31 cellular contexts compared by ENCODE assay signal in the genomic region with DNA sequence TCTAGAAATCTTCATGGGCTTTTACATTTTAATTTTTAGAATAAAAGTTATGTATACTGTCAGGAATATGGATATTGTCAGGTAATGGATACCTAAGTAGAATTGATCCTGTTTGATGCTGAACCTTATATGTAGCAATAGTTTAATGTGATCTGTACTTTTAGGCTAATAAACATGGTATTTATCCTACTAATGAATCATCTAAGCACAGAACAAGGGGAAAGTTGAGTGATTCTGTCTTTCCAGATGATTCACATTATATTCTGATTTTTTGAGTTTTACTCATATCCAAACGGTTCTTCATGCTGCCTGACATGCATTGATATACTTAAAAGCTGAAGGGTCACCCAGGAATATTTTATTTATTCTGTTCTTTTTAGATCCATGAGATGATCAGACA. TPM values are rescaled to one million over a fixed set of nuclear protein-coding genes. Genes with fewer than 3 reads are reported as not detected.
"Had no signal": no experiment of that assay in that cellular context is flagged by ENCODE, and none has a peak within 500 bp of the region (broad histone marks: within the 10 kb centered on the region; RNA-seq: fewer than 3 reads in every experiment).

No MANE protein-coding gene starts in this region.

- H3K27me3 ChIP-seq: esophagus muscularis mucosa, heart right ventricle, suprapubic skin, tibial nerve had no signal

- H3K9ac ChIP-seq: parathyroid adenoma had no signal

- H3K36me3 ChIP-seq: esophagus muscularis mucosa, lower lobe of right lung, tibial nerve had no signal

- DNase-seq: activated CD4-positive, alpha-beta T cell treated with anti-CD3 and anti-CD28 coated beads for 4 hours; activated CD8-positive, alpha-beta T cell treated with anti-CD3 and anti-CD28 coated beads for 36 hours; activated gamma-delta T cell treated with Interleukin-2 at 50 U/mL for 16 hours; aorta; caudate nucleus; effector memory CD8-positive, alpha-beta T cell; heart right ventricle; kidney; lower lobe of right lung; mesendoderm; naive B cell; nucleus accumbens; stimulated activated CD4-positive, alpha-beta T cell treated with anti-CD3 and anti-CD28 coated beads, Interleukin-4, amount 100 ng/mL, for 24 hours; T-helper 9 cell had no signal

- H3K4me3 ChIP-seq: esophagus muscularis mucosa, heart right ventricle, lower lobe of right lung, suprapubic skin, tibial nerve had no signal

- ATAC-seq: activated CD8-positive, alpha-beta T cell treated with anti-CD3 and anti-CD28 coated beads for 36 hours; effector memory CD8-positive, alpha-beta T cell; heart right ventricle; left lobe of liver; lower lobe of right lung; right cardiac atrium had no signal

- H3K9me3 ChIP-seq: esophagus muscularis mucosa, heart right ventricle, lower lobe of right lung, suprapubic skin, tibial nerve had no signal

- H3K36me3 Mint-ChIP-seq: brain, naive B cell had no signal

- H3K27ac Mint-ChIP-seq: activated CD8-positive, alpha-beta T cell treated with anti-CD3 and anti-CD28 coated beads for 36 hours; activated naive CD4-positive, alpha-beta T cell treated with anti-CD3 and anti-CD28 coated beads, Interleukin-2, amount 50 U/mL, for 24 hours; activated T-helper 1 cell treated with anti-CD3 and anti-CD28 coated beads, Interleukin-12 subunit alpha, Interleukin-12 subunit beta, Interleukin-2, Interleukin-4 antibody, amounts not matched to agents 30 ng/mL and 10 ng/mL and 1 ng/mL, durations not matched to agents 14 hours and 24 hours and 36 hours; brain; effector memory CD8-positive, alpha-beta T cell; naive B cell; stimulated activated naive CD8-positive, alpha-beta T cell treated with anti-CD3 and anti-CD28 coated beads, Interleukin-15, Interleukin-2, amounts not matched to agents 100 ng/mL and 50 ng/mL, for 24 hours had no signal

- H3K9me3 Mint-ChIP-seq: activated CD8-positive, alpha-beta T cell treated with anti-CD3 and anti-CD28 coated beads for 36 hours; activated naive CD4-positive, alpha-beta T cell treated with anti-CD3 and anti-CD28 coated beads, Interleukin-2, amount 50 U/mL, for 24 hours; activated T-helper 1 cell treated with anti-CD3 and anti-CD28 coated beads, Interleukin-12 subunit alpha, Interleukin-12 subunit beta, Interleukin-2, Interleukin-4 antibody, amounts not matched to agents 30 ng/mL and 10 ng/mL and 1 ng/mL, durations not matched to agents 14 hours and 24 hours and 36 hours; brain; effector memory CD8-positive, alpha-beta T cell; naive B cell; stimulated activated naive CD8-positive, alpha-beta T cell treated with anti-CD3 and anti-CD28 coated beads, Interleukin-15, Interleukin-2, amounts not matched to agents 100 ng/mL and 50 ng/mL, for 24 hours had no signal

- H3K4me1 Mint-ChIP-seq: brain, naive B cell had no signal

- H3K79me2 ChIP-seq: parathyroid adenoma had no signal

- H2AFZ ChIP-seq: parathyroid adenoma had no signal

- H3K27ac ChIP-seq: esophagus muscularis mucosa, heart right ventricle, lower lobe of right lung, parathyroid adenoma, suprapubic skin, tibial nerve had no signal

- H3K27me3 Mint-ChIP-seq: activated CD8-positive, alpha-beta T cell treated with anti-CD3 and anti-CD28 coated beads for 36 hours; activated naive CD4-positive, alpha-beta T cell treated with anti-CD3 and anti-CD28 coated beads, Interleukin-2, amount 50 U/mL, for 24 hours; brain; effector memory CD8-positive, alpha-beta T cell; naive B cell; stimulated activated naive CD8-positive, alpha-beta T cell treated with anti-CD3 and anti-CD28 coated beads, Interleukin-15, Interleukin-2, amounts not matched to agents 100 ng/mL and 50 ng/mL, for 24 hours had no signal

- H3K4me3 Mint-ChIP-seq: activated CD8-positive, alpha-beta T cell treated with anti-CD3 and anti-CD28 coated beads for 36 hours; activated naive CD4-positive, alpha-beta T cell treated with anti-CD3 and anti-CD28 coated beads, Interleukin-2, amount 50 U/mL, for 24 hours; activated T-helper 1 cell treated with anti-CD3 and anti-CD28 coated beads, Interleukin-12 subunit alpha, Interleukin-12 subunit beta, Interleukin-2, Interleukin-4 antibody, amounts not matched to agents 30 ng/mL and 10 ng/mL and 1 ng/mL, durations not matched to agents 14 hours and 24 hours and 36 hours; brain; effector memory CD8-positive, alpha-beta T cell; naive B cell; stimulated activated naive CD8-positive, alpha-beta T cell treated with anti-CD3 and anti-CD28 coated beads, Interleukin-15, Interleukin-2, amounts not matched to agents 100 ng/mL and 50 ng/mL, for 24 hours had no signal

- H3K4me1 ChIP-seq: esophagus muscularis mucosa, heart right ventricle, lower lobe of right lung, parathyroid adenoma, suprapubic skin, tibial nerve had no signal

RNA-seq across cellular contexts. Expression of a gene that starts 56.9 kb away (rescaled TPM):
- total RNA-seq: activated CD8-positive, alpha-beta T cell treated with anti-CD3 and anti-CD28 coated beads for 36 hours; activated T-helper 1 cell treated with anti-CD3 and anti-CD28 coated beads, Interleukin-12 subunit alpha, Interleukin-12 subunit beta, Interleukin-2, Interleukin-4 antibody, amounts not matched to agents 30 ng/mL and 10 ng/mL and 1 ng/mL, durations not matched to agents 14 hours and 24 hours and 36 hours; aorta; dermis microvascular lymphatic vessel endothelial cell; endothelial cell of umbilical vein; fibroblast of villous mesenchyme; heart right ventricle; kidney; left lobe of liver; lower lobe of right lung; mucosa of gallbladder; pulmonary artery endothelial cell; right cardiac atrium; suprapubic skin; T-helper 1 cell treated with Interleukin-12 subunit alpha and Interleukin-12 subunit beta and Interleukin-4 antibody, amounts not matched to agents 30 ng/mL and 1 ng/mL, for 36 hours; tibial nerve had no signal
- polyA plus RNA-seq: adipose tissue, aorta, endothelial cell of umbilical vein, heart right ventricle, right cardiac atrium had no signal
